ENCODE assay signal across 1 cellular context in genomic region chr10:46035923-46036849, GRCh38.
TF ChIP-seq lines count a peak whose summit lies in the region.

No MANE protein-coding gene starts in this region.

TF ChIP-seq in HEK293, 187 proteins besides CTCF, POLR2A, EP300 and RAD21 (continued from another document):
- no peak for TF ChIP-seq ZBTB11 (tag by site-specific recombination; conservative IDR thresholded peaks at IDR 0.05; ENCODE audit: low read depth)
